Comparison of ENCODE assay signal across 1 cellular context in genomic region chr2:88321614-88322248, GRCh38.
TF ChIP-seq lines count a peak whose summit lies in the region.

No MANE protein-coding gene starts in this region.

TF ChIP-seq in HepG2, 621 proteins besides CTCF, POLR2A, EP300 and RAD21 (continued from another document):
- TF ChIP-seq, protein P1, sequence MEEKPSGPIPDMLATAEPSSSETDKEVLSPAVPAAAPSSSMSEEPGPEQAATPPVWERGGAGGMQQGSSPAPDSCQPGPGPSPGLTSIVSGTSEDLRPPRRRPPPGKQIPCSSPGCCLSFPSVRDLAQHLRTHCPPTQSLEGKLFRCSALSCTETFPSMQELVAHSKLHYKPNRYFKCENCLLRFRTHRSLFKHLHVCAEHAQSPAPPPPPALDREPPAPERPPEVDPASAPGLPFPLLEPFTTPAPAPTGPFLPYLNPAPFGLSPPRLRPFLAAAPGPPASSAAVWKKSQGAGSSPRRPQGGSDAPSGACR (CRISPR knock-in tag; IDR thresholded peaks at IDR 0.05): no peak
- TF ChIP-seq POGZ (CRISPR knock-in tag; IDR thresholded peaks at IDR 0.05): no peak
- peak; percentile 33 for TF ChIP-seq SKI (IDR thresholded peaks at IDR 0.05; ENCODE audit: partially characterized antibody)
- 0 out of 2 replicates have a peak, but pooled peaks have one; percentile 65 for TF ChIP-seq ZBTB7A (CRISPR knock-in tag; IDR thresholded peaks at IDR 0.05)
- peak; percentile 79; the same call in 1 of the 2 replicates for TF ChIP-seq ZNF788 (CRISPR knock-in tag; IDR thresholded peaks at IDR 0.05; ENCODE audit: borderline replicate concordance)
- no peak for TF ChIP-seq ZNF10 (CRISPR knock-in tag; IDR thresholded peaks at IDR 0.05; ENCODE audit: borderline replicate concordance, low read depth)
- peak; percentile 19; the same call in 1 of the 2 replicates for TF ChIP-seq ETV5 (CRISPR knock-in tag; IDR thresholded peaks at IDR 0.05; ENCODE audit: borderline replicate concordance)
- peak; percentile 78 for TF ChIP-seq ZNF878 (CRISPR knock-in tag; IDR thresholded peaks at IDR 0.05)
- 0 out of 2 replicates have a peak, but pooled peaks have one; percentile 9 for TF ChIP-seq CEBPG (CRISPR knock-in tag; IDR thresholded peaks at IDR 0.05)
- peak; percentile 72; the same call in 1 of the 2 replicates for TF ChIP-seq FOXA1 (IDR thresholded peaks at IDR 0.05)
- peak; percentile 93 for TF ChIP-seq FOXA1 (CRISPR knock-in tag; IDR thresholded peaks at IDR 0.05)
- TF ChIP-seq KDM6A (CRISPR knock-in tag; IDR thresholded peaks at IDR 0.05; ENCODE audit: low read depth): peak; percentile 55
- TF ChIP-seq ZNF800 (CRISPR knock-in tag; IDR thresholded peaks at IDR 0.05): no peak
- TF ChIP-seq ZNF331 (CRISPR knock-in tag; IDR thresholded peaks at IDR 0.05): peak; percentile 59; the same call in 1 of the 2 replicates
- TF ChIP-seq, protein P2, sequence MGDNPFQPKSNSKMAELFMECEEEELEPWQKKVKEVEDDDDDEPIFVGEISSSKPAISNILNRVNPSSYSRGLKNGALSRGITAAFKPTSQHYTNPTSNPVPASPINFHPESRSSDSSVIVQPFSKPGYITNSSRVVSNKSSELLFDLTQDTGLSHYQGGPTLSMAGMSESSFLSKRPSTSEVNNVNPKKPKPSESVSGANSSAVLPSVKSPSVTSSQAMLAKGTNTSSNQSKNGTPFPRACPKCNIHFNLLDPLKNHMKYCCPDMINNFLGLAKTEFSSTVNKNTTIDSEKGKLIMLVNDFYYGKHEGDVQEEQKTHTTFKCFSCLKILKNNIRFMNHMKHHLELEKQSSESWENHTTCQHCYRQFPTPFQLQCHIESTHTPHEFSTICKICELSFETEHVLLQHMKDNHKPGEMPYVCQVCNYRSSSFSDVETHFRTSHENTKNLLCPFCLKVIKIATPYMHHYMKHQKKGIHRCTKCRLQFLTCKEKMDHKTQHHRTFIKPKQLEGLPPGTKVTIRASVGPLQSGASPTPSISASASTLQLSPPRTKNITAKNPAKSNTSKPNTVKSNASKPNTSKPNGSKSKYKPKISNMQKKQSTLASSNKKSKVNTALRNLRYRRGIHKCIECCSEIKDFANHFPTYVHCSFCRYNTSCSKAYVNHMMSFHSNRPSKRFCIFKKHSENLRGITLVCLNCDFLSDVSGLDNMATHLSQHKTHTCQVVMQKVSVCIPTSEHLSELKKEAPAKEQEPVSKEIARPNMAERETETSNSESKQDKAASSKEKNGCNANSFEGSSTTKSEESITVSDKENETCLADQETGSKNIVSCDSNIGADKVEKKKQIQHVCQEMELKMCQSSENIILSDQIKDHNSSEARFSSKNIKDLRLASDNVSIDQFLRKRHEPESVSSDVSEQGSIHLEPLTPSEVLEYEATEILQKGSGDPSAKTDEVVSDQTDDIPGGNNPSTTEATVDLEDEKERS (CRISPR knock-in tag; IDR thresholded peaks at IDR 0.05): 0 out of 2 replicates have a peak, but pooled peaks have one; percentile 33
- TF ChIP-seq RBAK (CRISPR knock-in tag; IDR thresholded peaks at IDR 0.05): peak; percentile 41; the same call in 1 of the 2 replicates
- 0 out of 2 replicates have a peak, but pooled peaks have one; percentile 49 for TF ChIP-seq CC2D1A (CRISPR knock-in tag; IDR thresholded peaks at IDR 0.05)
- TF ChIP-seq MEIS2 (CRISPR knock-in tag; IDR thresholded peaks at IDR 0.05): 0 out of 2 replicates have a peak, but pooled peaks have one; percentile 73
- peak; percentile 57; the same call in 1 of the 2 replicates for TF ChIP-seq ZNF501 (CRISPR knock-in tag; IDR thresholded peaks at IDR 0.05)
TF ChIP-seq in HepG2: peak in this region for 123.
